Comparison of ENCODE assay signal across 1 cellular context in genomic region chr18:6741290-6741689, GRCh38.
TF ChIP-seq lines count a peak whose summit lies in the region.

No MANE protein-coding gene starts in this region.

TF ChIP-seq in HEK293, 187 proteins besides CTCF, POLR2A, EP300 and RAD21 (continued from another document and continues in another):
- TF ChIP-seq REST (tag by site-specific recombination; IDR thresholded peaks at IDR 0.05) (no peak), ZNF335 (tag by site-specific recombination; conservative IDR thresholded peaks at IDR 0.05) (peak; percentile 29), ZNF18 (tag by site-specific recombination; IDR thresholded peaks at IDR 0.05) (0 out of 2 replicates have a peak, but pooled peaks have one; percentile 22), PRDM2 (tag by site-specific recombination; IDR thresholded peaks at IDR 0.05; ENCODE audit: borderline replicate concordance) (no peak), BCL11B (tag by site-specific recombination; IDR thresholded peaks at IDR 0.05; ENCODE audit: low read depth) (no peak), ZNF843 (tag by site-specific recombination; IDR thresholded peaks at IDR 0.05) (peak; percentile 83), KLF1 (tag by site-specific recombination; IDR thresholded peaks at IDR 0.05) (no peak), ZNF692 (tag by site-specific recombination; IDR thresholded peaks at IDR 0.05) (peak; percentile 62; the same call in 1 of the 2 replicates), EGR2 (tag by site-specific recombination; IDR thresholded peaks at IDR 0.05; ENCODE audit: low read depth) (peak; percentile 37; the same call in 1 of the 2 replicates), SP2 (tag by site-specific recombination; IDR thresholded peaks at IDR 0.05) (no peak), ZNF580 (tag by site-specific recombination; IDR thresholded peaks at IDR 0.05) (no peak), SP7 (tag by site-specific recombination; IDR thresholded peaks at IDR 0.05) (peak; percentile 74), ZBTB48 (tag by site-specific recombination; IDR thresholded peaks at IDR 0.05) (no peak), BCL11A (tag by site-specific recombination; IDR thresholded peaks at IDR 0.05; ENCODE audit: low read depth) (no peak), TSHZ1 (tag by site-specific recombination; IDR thresholded peaks at IDR 0.05; ENCODE audit: borderline replicate concordance) (0 out of 2 replicates have a peak, but pooled peaks have one; percentile 31), ZNF558 (tag by site-specific recombination; IDR thresholded peaks at IDR 0.05) (peak; percentile 52; the same call in 1 of the 2 replicates), ZNF433 (tag by site-specific recombination; IDR thresholded peaks at IDR 0.05; ENCODE audit: low read depth) (no peak), ZEB2 (tag by site-specific recombination; IDR thresholded peaks at IDR 0.05) (peak; percentile 82), ZNF670 (tag by site-specific recombination; IDR thresholded peaks at IDR 0.05; ENCODE audit: low read depth) (no peak), ZNF544 (tag by site-specific recombination; IDR thresholded peaks at IDR 0.05) (no peak), ZNF426 (tag by site-specific recombination; IDR thresholded peaks at IDR 0.05) (no peak), ZNF423 (tag by site-specific recombination; IDR thresholded peaks at IDR 0.05) (no peak), ZFP37 (tag by site-specific recombination; IDR thresholded peaks at IDR 0.05) (peak; percentile 71; the same call in 1 of the 2 replicates), ZNF626 (tag by site-specific recombination; IDR thresholded peaks at IDR 0.05) (no peak), ZNF621 (tag by site-specific recombination; IDR thresholded peaks at IDR 0.05) (no peak), ZNF473 (tag by site-specific recombination; IDR thresholded peaks at IDR 0.05) (no peak), SP3 (tag by site-specific recombination; IDR thresholded peaks at IDR 0.05) (peak; percentile 16; the same call in 1 of the 2 replicates), FEZF1 (tag by site-specific recombination; IDR thresholded peaks at IDR 0.05) (peak; percentile 73), ZNF175 (tag by site-specific recombination; IDR thresholded peaks at IDR 0.05) (no peak), ZNF777 (tag by site-specific recombination; IDR thresholded peaks at IDR 0.05; ENCODE audit: borderline replicate concordance) (no peak), ZNF555 (tag by site-specific recombination; conservative IDR thresholded peaks at IDR 0.05) (no peak), ZNF677 (tag by site-specific recombination; IDR thresholded peaks at IDR 0.05) (no peak), MEIS1 (CRISPR knock-in tag; IDR thresholded peaks at IDR 0.05; ENCODE audit: borderline replicate concordance) (no peak), ZSCAN16 (tag by site-specific recombination; IDR thresholded peaks at IDR 0.05) (no peak), HOXD13 (CRISPR knock-in tag; IDR thresholded peaks at IDR 0.05; ENCODE audit: borderline replicate concordance) (no peak), ZNF549 (tag by site-specific recombination; IDR thresholded peaks at IDR 0.05) (no peak), ZNF791 (tag by site-specific recombination; IDR thresholded peaks at IDR 0.05) (no peak), TRIM28 (IDR thresholded peaks at IDR 0.05; ENCODE audit: borderline replicate concordance, low read length) (no peak; the same call in 1 of the 2 replicates), PRDM6 (tag by site-specific recombination; IDR thresholded peaks at IDR 0.05) (peak; percentile 72), ZNF585B (tag by site-specific recombination; IDR thresholded peaks at IDR 0.05) (no peak), ZNF404 (tag by site-specific recombination; IDR thresholded peaks at IDR 0.05) (no peak), ZNF449 (tag by site-specific recombination; IDR thresholded peaks at IDR 0.05) (0 out of 2 replicates have a peak, but pooled peaks have one; percentile 36), ZNF664 (tag by site-specific recombination; IDR thresholded peaks at IDR 0.05) (no peak), ZNF768 (tag by site-specific recombination; IDR thresholded peaks at IDR 0.05) (no peak), ZNF530 (tag by site-specific recombination; IDR thresholded peaks at IDR 0.05; ENCODE audit: low read depth) (no peak), ZIC2 (tag by site-specific recombination; IDR thresholded peaks at IDR 0.05) (no peak), MZF1 (tag by site-specific recombination; IDR thresholded peaks at IDR 0.05; ENCODE audit: borderline replicate concordance) (no peak)
